Comparison of ENCODE assay signal across 13 cellular contexts in genomic region chr6:153210083-153210482, GRCh38.
A peak's percentile ranks its signal among the peaks of the same experiment; 100 is the strongest.
DNase-seq lines count a peak whose midpoint lies in the region; ATAC-seq and TF ChIP-seq lines count a peak whose summit lies in the region.
"Had no signal": no experiment of that assay in that cellular context is flagged by ENCODE, and none has a peak within 500 bp of the region (broad histone marks: within the 10 kb centered on the region; RNA-seq: fewer than 3 reads in every experiment).

No MANE protein-coding gene starts in this region.

- H3K27ac ChIP-seq in A673 (ENCODE audit: low read depth, low read length, poor library complexity, severe bottlenecking) = no peak overlapping the region
- peak overlapping the region; percentile 83 for H3K27ac ChIP-seq in SJCRH30
- H3K27ac ChIP-seq in colonic mucosa = no peak overlapping the region
- H3K27ac ChIP-seq: C4-2B, epithelial cell of prostate, vagina, VCaP had no signal

- H3K9ac ChIP-seq in colonic mucosa (ENCODE audit: low read depth in 2 of 2, low read length in 2 of 2) = no peak overlapping the region

- H3K4me1 ChIP-seq in A673 (ENCODE audit: insufficient read depth, low read length, poor library complexity, severe bottlenecking) (peaks cover 10% of the 10 kb centered on the region), SJCRH30 (peaks cover 32% of the 10 kb centered on the region), colonic mucosa (no peaks in the 10 kb centered on the region)
- H3K4me1 ChIP-seq: vagina had no signal

- no TSS peak for BruUV-seq in A673 (replicated peaks; lab: Mats Ljungman, UMichigan)

- H3K4me3 ChIP-seq in A673 (ENCODE audit: low read depth, low read length, poor library complexity, severe bottlenecking) (no peak overlapping the region), SJCRH30 (peak overlapping the region; percentile 8; the same call in 1 of the 2 replicates), colonic mucosa (no peak overlapping the region)
- H3K4me3 ChIP-seq: K562, vagina had no signal

- H3K9me3 ChIP-seq in A673 (ENCODE audit: low read depth, low read length, poor library complexity, severe bottlenecking) (peaks cover 3% of the 10 kb centered on the region), SJCRH30 (replicated peaks) (peaks cover 8% of the 10 kb centered on the region), colonic mucosa (no peaks in the 10 kb centered on the region)
- H3K9me3 ChIP-seq: vagina had no signal

- H3K27me3 ChIP-seq in A673 (replicated peaks; ENCODE audit: insufficient read depth, low read depth, low read length, poor library complexity) (no peaks in the 10 kb centered on the region), SJCRH30 (no peaks in the 10 kb centered on the region), colonic mucosa (no peaks in the 10 kb centered on the region)
- H3K27me3 ChIP-seq: vagina had no signal

- peak; percentile 96 for ATAC-seq in GM19043 (IDR thresholded peaks at IDR 0.05; ENCODE audit: low read depth, unreplicated experiment)
- ATAC-seq in HG02973 (IDR thresholded peaks at IDR 0.05; ENCODE audit: unreplicated experiment) = peak; percentile 89
- ATAC-seq: K562 had no signal

- POLR2A ChIA-PET in A673 (lab: Charles Lee; ENCODE audit: low non-redundant PET) = no interaction called here

- CTCF ChIA-PET in A673 (lab: Charles Lee) = no interaction called here

- DNase-seq in A673 (ENCODE audit: low spot score) (peak; percentile 62), SJCRH30 (peak; percentile 26 to 78), colonic mucosa (no peak), NCI-H1930 (lab: John Stamatoyannopoulos, UW) (no peak), T-helper 9 cell (no peak)
- no peak for DNase-seq in stimulated activated CD4-positive, alpha-beta T cell treated with anti-CD3 and anti-CD28 coated beads, Interleukin-2, amount 100 ng/mL, for 48 hours

- intact Hi-C loops in A673 (cut with micrococcal nuclease; ENCODE audit: unreplicated experiment) (no loop called here), colonic mucosa (cut with DNase I) (no loop called here)

- no peaks in the 10 kb centered on the region for H3K36me3 ChIP-seq in A673 (ENCODE audit: insufficient read depth, low read length, poor library complexity, severe bottlenecking)
- no peaks in the 10 kb centered on the region for H3K36me3 ChIP-seq in SJCRH30
- H3K36me3 ChIP-seq in colonic mucosa = no peaks in the 10 kb centered on the region
- H3K36me3 ChIP-seq: vagina had no signal

- TF ChIP-seq CTCF in A673 (conservative IDR thresholded peaks at IDR 0.05; ENCODE audit: low read depth, low read length) = no peak
- TF ChIP-seq CTCF in colonic mucosa (IDR thresholded peaks at IDR 0.05) = no peak

Comparison
In these comparisons a context has a peak if more than half of its experiments do, and no peak if none do; other contexts are left out.
1. DNase-seq: peak in A673 (single experiment) and SJCRH30 (2 of 2); none in colonic mucosa (single experiment), stimulated activated CD4-positive, alpha-beta T cell treated with anti-CD3 and anti-CD28 coated beads, Interleukin-2, amount 100 ng/mL, for 48 hours (0 of 2), NCI-H1930 (0 of 2) and T-helper 9 cell (single experiment).